In the genomic region with DNA sequence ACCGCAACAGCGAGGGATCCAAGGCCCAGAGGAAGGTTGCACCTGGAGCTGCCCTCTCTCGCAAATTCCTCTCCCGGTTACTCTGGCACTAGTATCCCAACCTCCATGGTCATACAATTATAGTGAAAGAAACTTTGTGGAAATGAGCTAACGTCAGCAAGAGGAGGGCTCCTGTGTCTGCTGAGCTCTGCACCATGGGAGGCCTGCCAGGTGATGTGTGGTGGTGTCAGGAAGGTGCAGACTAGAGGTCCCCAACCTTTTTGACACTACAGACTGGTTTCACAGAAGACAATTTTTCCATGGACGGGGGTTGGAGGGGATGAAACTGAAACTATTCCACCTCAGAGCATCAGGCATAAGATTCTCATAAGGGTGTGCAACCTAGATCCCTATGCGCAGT, we compare ENCODE assay signal across 23 cellular contexts. TPM values are rescaled to one million over a fixed set of nuclear protein-coding genes. Genes with fewer than 3 reads are reported as not detected.
DNase-seq lines count a peak whose midpoint lies in the region; TF ChIP-seq lines count a peak whose summit lies in the region.
"Had no signal": no experiment of that assay in that cellular context is flagged by ENCODE, and none has a peak within 500 bp of the region (broad histone marks: within the 10 kb centered on the region; RNA-seq: fewer than 3 reads in every experiment).

No MANE protein-coding gene starts in this region.

- no peak for TF ChIP-seq CTCF in KMS-11 (conservative IDR thresholded peaks at IDR 0.05; ENCODE audit: low read depth, low read length)
- TF ChIP-seq CTCF in PC-9 (conservative IDR thresholded peaks at IDR 0.05): no peak

- H3K23ac ChIP-seq in mesenchymal stem cell (ENCODE audit: low read length in 2 of 2): no peak overlapping the region

- no peak overlapping the region for H2AK5ac ChIP-seq in mesenchymal stem cell (ENCODE audit: low read length, severe bottlenecking)

- H3K27ac ChIP-seq in KMS-11 (peak overlapping the region; percentile 64), mesenchymal stem cell (ENCODE audit: low read length, poor library complexity, severe bottlenecking) (no peak overlapping the region), PC-9 (no peak overlapping the region)
- H3K27ac ChIP-seq: A549; BLaER1 treated with 17β-estradiol and CSF1 and Interleukin-3, amounts not matched to agents 10 nM and 100 nM had no signal

- peaks cover 3 to 10% (median 5%) of the 10 kb centered on the region in 3 donors for H3K27me3 Mint-ChIP-seq in immature natural killer cell (ENCODE audit: low read depth in 3 of 3)
- H3K27me3 Mint-ChIP-seq: CD4-positive, alpha-beta T cell had no signal

- H3K4me1 Mint-ChIP-seq in immature natural killer cell: peaks cover 6 to 10% of the 10 kb centered on the region in 2 donors

- H3K79me2 ChIP-seq in KMS-11 (ENCODE audit: insufficient read depth, low read depth) (no peaks in the 10 kb centered on the region), PC-9 (ENCODE audit: low read depth) (no peaks in the 10 kb centered on the region)

- CTCF ChIA-PET in PC-9 (lab: Charles Lee): no interaction called here

- H3K4ac ChIP-seq in mesenchymal stem cell (ENCODE audit: low read depth in 1 of 2, low read length in 2 of 2): no peak overlapping the region

- no peak overlapping the region for H3K14ac ChIP-seq in mesenchymal stem cell (ENCODE audit: low read length in 2 of 2)

- H3K9me3 Mint-ChIP-seq in immature natural killer cell: no peaks in the 10 kb centered on the region
- H3K9me3 Mint-ChIP-seq: CD4-positive, alpha-beta T cell; CD8-positive, alpha-beta memory T cell had no signal

- H4K91ac ChIP-seq in mesenchymal stem cell (ENCODE audit: low read length): no peak overlapping the region

- H3F3A ChIP-seq in PC-9 (ENCODE audit: insufficient read depth, low read depth): no peaks in the 10 kb centered on the region

- H3K36me3 ChIP-seq in KMS-11 (ENCODE audit: insufficient read depth): no peaks in the 10 kb centered on the region
- no peaks in the 10 kb centered on the region for H3K36me3 ChIP-seq in mesenchymal stem cell (ENCODE audit: control insufficient read depth in 1 of 2, insufficient read depth in 2 of 2, low read depth in 1 of 2, low read length in 2 of 2)
- H3K36me3 ChIP-seq in PC-9 (ENCODE audit: low read depth): no peaks in the 10 kb centered on the region
- H3K36me3 ChIP-seq: BE2C; BLaER1 treated with 17β-estradiol and CSF1 and Interleukin-3, amounts not matched to agents 10 nM and 100 nM had no signal

- H3K27ac Mint-ChIP-seq in immature natural killer cell: no peak overlapping the region
- H3K27ac Mint-ChIP-seq: CD14-positive monocyte; CD4-positive, alpha-beta T cell; CD8-positive, alpha-beta memory T cell had no signal

- 88% methylated on average over 5 of the region's 7 CpGs for WGBS in mesenchymal stem cell

- peak overlapping the region; percentile 23 for H4K8ac ChIP-seq in mesenchymal stem cell (ENCODE audit: low read length)

- intact Hi-C loops in PC-9 (cut with micrococcal nuclease; ENCODE audit: unreplicated experiment): no loop called here

- no peak overlapping the region for H3K9ac ChIP-seq in KMS-11
- no peak overlapping the region for H3K9ac ChIP-seq in mesenchymal stem cell (ENCODE audit: low read length)
- H3K9ac ChIP-seq: BLaER1 treated with 17β-estradiol and CSF1 and Interleukin-3, amounts not matched to agents 10 nM and 100 nM had no signal

- H2AFZ ChIP-seq in KMS-11 (ENCODE audit: low read depth): no peak overlapping the region
- H2AFZ ChIP-seq in mesenchymal stem cell (ENCODE audit: low read depth, low read length): no peak overlapping the region
- H2AFZ ChIP-seq in PC-9: no peak overlapping the region

- H3K36me3 Mint-ChIP-seq in immature natural killer cell: no peaks in the 10 kb centered on the region
- H3K36me3 Mint-ChIP-seq: CD14-positive monocyte; CD8-positive, alpha-beta memory T cell had no signal

- BruUV-seq in PC-9 (replicated peaks; lab: Mats Ljungman, UMichigan): no TSS peak

- H3K79me1 ChIP-seq in mesenchymal stem cell (replicated peaks; ENCODE audit: low read length, poor library complexity, severe bottlenecking): no peaks in the 10 kb centered on the region

- H3K4me2 ChIP-seq in KMS-11: peak overlapping the region; percentile 59
- no peak overlapping the region for H3K4me2 ChIP-seq in mesenchymal stem cell (ENCODE audit: low read length, poor library complexity, severe bottlenecking)
- no peak overlapping the region for H3K4me2 ChIP-seq in PC-9
- H3K4me2 ChIP-seq: A549; BLaER1 treated with 17β-estradiol and CSF1 and Interleukin-3, amounts not matched to agents 10 nM and 100 nM had no signal

- POLR2A ChIA-PET in PC-9 (lab: Charles Lee; ENCODE audit: unreplicated experiment): no interaction called here

- no peak overlapping the region for H2BK15ac ChIP-seq in mesenchymal stem cell (ENCODE audit: low read depth, poor library complexity, severe bottlenecking)

- H3K27me3 ChIP-seq in KMS-11 (ENCODE audit: insufficient read depth, low read depth) (no peaks in the 10 kb centered on the region), mesenchymal stem cell (ENCODE audit: control insufficient read depth in 1 of 2, insufficient read depth in 1 of 2, low read length in 2 of 2) (peaks cover 17 to 29% of the 10 kb centered on the region in 2 experiments), PC-9 (ENCODE audit: insufficient read depth, low read depth) (no peaks in the 10 kb centered on the region)
- H3K27me3 ChIP-seq: BE2C; BLaER1 treated with 17β-estradiol and CSF1 and Interleukin-3, amounts not matched to agents 10 nM and 100 nM had no signal

- no peak overlapping the region for H3K4me3 ChIP-seq in KMS-11 (IDR thresholded peaks at IDR 0.05; ENCODE audit: insufficient read depth, low read depth, low read length)
- no peak overlapping the region for H3K4me3 ChIP-seq in mesenchymal stem cell (ENCODE audit: insufficient read depth in 1 of 2, low read depth in 1 of 2, low read length in 2 of 2)
- no peak overlapping the region for H3K4me3 ChIP-seq in PC-9
- H3K4me3 ChIP-seq: A549; BLaER1 treated with 17β-estradiol and CSF1 and Interleukin-3, amounts not matched to agents 10 nM and 100 nM; GM12878 had no signal

- H3K9me3 ChIP-seq in mesenchymal stem cell (ENCODE audit: control insufficient read depth, low read length) (no peaks in the 10 kb centered on the region), PC-9 (ENCODE audit: insufficient read depth, low read depth) (no peaks in the 10 kb centered on the region)
- H3K9me3 ChIP-seq: A549, BE2C had no signal

- DNase-seq in RPMI8226: peak; percentile 80
- DNase-seq in mesenchymal stem cell: no peak
- DNase-seq in immature natural killer cell: no peak
- DNase-seq in PC-9: no peak
- no peak for DNase-seq in NCI-H748 treated with DMSO at 0.1 percent for 48 hours (lab: John Stamatoyannopoulos, UW)
- DNase-seq: 8988T; ACHN; AML-193; BE2C; CD4-positive, alpha-beta T cell; CD8-positive, alpha-beta memory T cell; DMS 273 treated with DMSO at 0.1 percent for 48 hours; DMS79; EL; GDM1; GOT3; H7; HCEC 1CT had no signal

- H3K4me1 ChIP-seq in KMS-11 (ENCODE audit: low read depth, poor library complexity, severe bottlenecking) (peaks cover 96% of the 10 kb centered on the region), mesenchymal stem cell (ENCODE audit: control insufficient read depth, insufficient read depth, low read depth, low read length) (no peaks in the 10 kb centered on the region), PC-9 (replicated peaks; ENCODE audit: insufficient read depth) (no peaks in the 10 kb centered on the region)
- H3K4me1 ChIP-seq: A549, BE2C had no signal

- H4K20me1 ChIP-seq in KMS-11 (ENCODE audit: insufficient read depth) (no peaks in the 10 kb centered on the region), PC-9 (ENCODE audit: insufficient read depth) (no peaks in the 10 kb centered on the region)
- H4K20me1 ChIP-seq: BLaER1 treated with 17β-estradiol and CSF1 and Interleukin-3, amounts not matched to agents 10 nM and 100 nM had no signal

- H2BK120ac ChIP-seq in mesenchymal stem cell (ENCODE audit: low read depth, low read length): no peak overlapping the region

- H3K9me2 ChIP-seq in PC-9 (ENCODE audit: insufficient read depth): no peaks in the 10 kb centered on the region

- H3K4me3 Mint-ChIP-seq in immature natural killer cell: no peak overlapping the region
- H3K4me3 Mint-ChIP-seq: CD14-positive monocyte; CD4-positive, alpha-beta T cell; CD8-positive, alpha-beta memory T cell had no signal

- H2BK5ac ChIP-seq in mesenchymal stem cell (ENCODE audit: low read depth, low read length, poor library complexity, severe bottlenecking): no peak overlapping the region

- H3K18ac ChIP-seq in mesenchymal stem cell (ENCODE audit: low read depth in 1 of 2, low read length in 2 of 2): no peak overlapping the region

- H2BK12ac ChIP-seq in mesenchymal stem cell (ENCODE audit: low read length in 2 of 2): no peak overlapping the region

RNA-seq across cellular contexts. Expression of gene IQCF6, which starts 13.2 kb away (rescaled TPM):
- polyA plus RNA-seq in mesenchymal stem cell (2013, experiment 1 of 2): not detected
- not detected for polyA plus RNA-seq in mesenchymal stem cell (2013, experiment 2 of 2)
- not detected for polyA plus RNA-seq in immature natural killer cell
- not detected in 2 replicates for total RNA-seq in PC-9 (2021)
- total RNA-seq: CD4-positive, alpha-beta T cell; CD8-positive, alpha-beta memory T cell; GM12878; H7 had no signal
- polyA plus RNA-seq: A549; CD14-positive monocyte; CD8-positive, alpha-beta memory T cell; GM12878 had no signal
